In genomic region chr6:85483041-85483700, GRCh38 we compare ENCODE assay signal across 8 cellular contexts. TPM values are rescaled to one million over a fixed set of nuclear protein-coding genes. Genes with fewer than 3 reads are reported as not detected.
A peak's percentile ranks its signal among the peaks of the same experiment; 100 is the strongest.
DNase-seq lines count a peak whose midpoint lies in the region; ATAC-seq and TF ChIP-seq lines count a peak whose summit lies in the region.

No MANE protein-coding gene starts in this region.

- intact Hi-C loops in posterior cingulate gyrus (cut with DNase I) (loop anchor here (1.0 kb wide), 1 partner anchor 128 kb away; no protein-coding TSS in a partner anchor), upper lobe of right lung (cut with DNase I) (loop anchor here (5.0 kb wide), 1 partner anchor 131 kb away; no protein-coding TSS in a partner anchor)

- H3K27me3 ChIP-seq in SJCRH30 (no peaks in the 10 kb centered on the region), upper lobe of right lung (no peaks in the 10 kb centered on the region)

- H3K9me3 ChIP-seq in SJCRH30 (replicated peaks) (no peaks in the 10 kb centered on the region), upper lobe of right lung (no peaks in the 10 kb centered on the region)

- H3K27ac ChIP-seq in SJCRH30 (no peak overlapping the region), upper lobe of right lung (no peak overlapping the region)

- H3K4me3 ChIP-seq in SJCRH30: no peak overlapping the region
- no peak overlapping the region for H3K4me3 ChIP-seq in upper lobe of right lung

- peak; percentile 100 for TF ChIP-seq CTCF in upper lobe of right lung (IDR thresholded peaks at IDR 0.05)

- H3K36me3 ChIP-seq in SJCRH30 (no peaks in the 10 kb centered on the region), upper lobe of right lung (no peaks in the 10 kb centered on the region)

- ATAC-seq in GM21367 (IDR thresholded peaks at IDR 0.05; ENCODE audit: unreplicated experiment) (peak; percentile 98), upper lobe of right lung (peak; percentile 97)

- peak; percentile 31 for DNase-seq in DMS53 treated with DMSO at 0.1 percent for 48 hours (lab: John Stamatoyannopoulos, UW; ENCODE audit: unreplicated experiment)
- peak; percentile 77 for DNase-seq in HK-2 (ENCODE audit: unreplicated experiment)
- DNase-seq in SJCRH30: peak; percentile 49 to 77
- peak; percentile 26 for DNase-seq in activated gamma-delta T cell (lab: John Stamatoyannopoulos, UW)
- peak; percentile 55 for DNase-seq in germinal center (ENCODE audit: low spot score)
- peak; percentile 64 to 96 (median 82) for DNase-seq in posterior cingulate gyrus
- peak; percentile 87 for DNase-seq in upper lobe of right lung

- no peaks in the 10 kb centered on the region for H3K4me1 ChIP-seq in SJCRH30
- H3K4me1 ChIP-seq in upper lobe of right lung: peaks cover 5% of the 10 kb centered on the region

RNA-seq across cellular contexts. Expression of gene NT5E, which starts 33.3 kb away (rescaled TPM):
- total RNA-seq in SJCRH30 (2014; rRNA removed; shearing (Covaris generic)): 0.18 and 0.20 TPM in 2 replicates
- 15.3 TPM for total RNA-seq in upper lobe of right lung

Comparison
In these comparisons a context has a peak if more than half of its experiments do, and no peak if none do; other contexts are left out.
1. DNase-seq: peak in every context shown above with its lines; median percentile 87 in upper lobe of right lung; 82 in posterior cingulate gyrus; 77 in HK-2; 63 in SJCRH30; 55 in germinal center; 31 in DMS53 treated with DMSO at 0.1 percent for 48 hours; 26 in activated gamma-delta T cell.
2. RNA of gene NT5E, which starts 33.3 kb away (total RNA-seq): 15.3 TPM in upper lobe of right lung (single experiment); 0.18 to 0.20 TPM in SJCRH30; every median in the first group is over 10 times any median in the second.